ENCODE assay signal across 12 cellular contexts in the genomic region with DNA sequence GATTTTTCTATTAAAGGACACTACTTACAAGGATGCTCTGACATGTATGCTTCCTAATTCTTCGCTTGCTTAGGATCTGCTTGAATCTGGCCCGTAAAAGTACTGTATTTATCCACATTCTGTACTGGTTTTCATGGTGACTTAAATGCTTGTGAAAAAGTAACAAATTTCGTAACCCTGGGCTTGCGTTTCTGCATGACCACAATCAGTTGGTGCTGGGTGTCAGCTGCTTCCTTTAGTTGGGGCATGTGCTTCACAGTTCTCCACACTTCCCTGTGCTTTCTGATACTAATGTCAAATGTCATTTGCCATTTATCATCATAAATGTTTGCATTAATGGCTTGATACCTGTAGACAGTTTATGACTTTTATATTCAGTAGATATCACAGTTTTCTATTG.
DNase-seq lines count a peak whose midpoint lies in the region; ATAC-seq, FAIRE-seq and TF ChIP-seq lines count a peak whose summit lies in the region.
"Had no signal": no experiment of that assay in that cellular context is flagged by ENCODE, and none has a peak within 500 bp of the region (broad histone marks: within the 10 kb centered on the region; RNA-seq: fewer than 3 reads in every experiment).

No MANE protein-coding gene starts in this region.

- intact Hi-C loops in OCI-LY7 (cut with micrococcal nuclease; ENCODE audit: unreplicated experiment) (no loop called here), lower lobe of right lung (cut with DNase I) (no loop called here)

- no peaks in the 10 kb centered on the region for H4K20me1 ChIP-seq in OCI-LY7 (ENCODE audit: insufficient read depth, low read length)

- POLR2A ChIA-PET in OCI-LY7 (lab: Charles Lee), result interaction anchor here (0.9 to 2.5 kb wide), 3 partner anchors 11 to 50 kb away, joined by 3 to 12 read pairs (median 3); no protein-coding TSS in a partner anchor

- peak overlapping the region; percentile 42; the same call in 1 of the 2 replicates for H3K4me2 ChIP-seq in OCI-LY7 (ENCODE audit: low read length)

- peaks cover 14% of the 10 kb centered on the region; the same call in 1 of the 2 replicates for H3K9me3 ChIP-seq in OCI-LY7 (ENCODE audit: low read length)
- H3K9me3 ChIP-seq in lower lobe of right lung, result no peaks in the 10 kb centered on the region
- H3K9me3 ChIP-seq: pancreas had no signal

- CTCF ChIA-PET in OCI-LY7 (lab: Charles Lee; ENCODE audit: unreplicated experiment), result no interaction called here

- peak overlapping the region; percentile 49 for H3K27ac ChIP-seq in OCI-LY7 (ENCODE audit: low read depth, low read length, poor library complexity, severe bottlenecking)
- H3K27ac ChIP-seq in lower lobe of right lung, result no peak overlapping the region
- H3K27ac ChIP-seq: pancreas had no signal

- no peaks in the 10 kb centered on the region for H3K9me2 ChIP-seq in OCI-LY7 (ENCODE audit: insufficient read depth, low read length)

- H3K4me1 ChIP-seq in OCI-LY7 (ENCODE audit: insufficient read depth, low read length, poor library complexity, severe bottlenecking) (peaks cover 70% of the 10 kb centered on the region), lower lobe of right lung (no peaks in the 10 kb centered on the region)
- H3K4me1 ChIP-seq: pancreas had no signal

- H3K36me3 ChIP-seq in OCI-LY7 (ENCODE audit: insufficient read depth, low read length), result peaks cover 12% of the 10 kb centered on the region
- H3K36me3 ChIP-seq in lower lobe of right lung, result no peaks in the 10 kb centered on the region
- H3K36me3 ChIP-seq: pancreas had no signal

- H3K4me3 ChIP-seq in OCI-LY7 (ENCODE audit: low read depth, low read length, poor library complexity, severe bottlenecking) (no peak overlapping the region), lower lobe of right lung (no peak overlapping the region)
- H3K4me3 ChIP-seq: pancreas had no signal

- no TSS peak for BruUV-seq in OCI-LY7 (replicated peaks; lab: Mats Ljungman, UMichigan)

- H2AFZ ChIP-seq in OCI-LY7 (ENCODE audit: low read length), result peak overlapping the region; percentile 20; the same call in 1 of the 2 replicates

- FAIRE-seq in GM19239 (lab: Jason Lieb, UNC), result peak; percentile 96
- FAIRE-seq: pancreas had no signal

- TF ChIP-seq CTCF in OCI-LY7 (conservative IDR thresholded peaks at IDR 0.05; ENCODE audit: low read length) (no peak), lower lobe of right lung (IDR thresholded peaks at IDR 0.05) (no peak)

- DNase-seq in GM19239 (ENCODE audit: insufficient read length, low spot score), result no peak
- peak; percentile 59 for DNase-seq in OCI-LY7 (ENCODE audit: low spot score)
- no peak for DNase-seq in lower lobe of right lung
- no peak for DNase-seq in activated CD4-positive, alpha-beta T cell treated with anti-CD3 and anti-CD28 coated beads for 4 hours
- no peak for DNase-seq in NCI-H446 treated with DMSO at 0.1 percent for 48 hours (lab: John Stamatoyannopoulos, UW)
- DNase-seq in SHP77 (lab: John Stamatoyannopoulos, UW), result no peak
- DNase-seq: DMS 273 treated with DMSO at 0.1 percent for 48 hours, pancreas, T1000 had no signal

- ATAC-seq in HG03135 (IDR thresholded peaks at IDR 0.05; ENCODE audit: unreplicated experiment) (peak; percentile 46), lower lobe of right lung (peak; percentile 47 to 70), GM19035 (IDR thresholded peaks at IDR 0.05; ENCODE audit: unreplicated experiment) (no peak)
- ATAC-seq: activated T-helper 17 cell treated with anti-CD3 and anti-CD28 coated beads, Interleukin-2, amount 50 U/mL, for 72 hours had no signal

- H3K27me3 ChIP-seq in lower lobe of right lung (ENCODE audit: low read depth), result no peaks in the 10 kb centered on the region
- H3K27me3 ChIP-seq: pancreas had no signal

- H3K79me2 ChIP-seq in OCI-LY7 (ENCODE audit: insufficient read depth, low read depth, low read length), result no peaks in the 10 kb centered on the region; the same call in 1 of the 2 replicates
